8 cellular contexts compared by ENCODE assay signal in genomic region chr12:27524839-27525238, GRCh38. TPM values are rescaled to one million over a fixed set of nuclear protein-coding genes. Genes with fewer than 3 reads are reported as not detected.
DNase-seq lines count a peak whose midpoint lies in the region; ATAC-seq and TF ChIP-seq lines count a peak whose summit lies in the region.

No MANE protein-coding gene starts in this region.

- H3K27me3 ChIP-seq in left ventricle myocardium inferior (ENCODE audit: low read depth) = no peaks in the 10 kb centered on the region

- H3K27ac Mint-ChIP-seq in activated T-cell treated with anti-CD3 and anti-CD28 coated beads, Interleukin-2, amount 50 U/mL, for 72 hours = no peak overlapping the region

- peak overlapping the region; percentile 96 for H3K27ac ChIP-seq in left ventricle myocardium inferior (replicated peaks)

- H3K4me1 ChIP-seq in left ventricle myocardium inferior = peaks cover 82% of the 10 kb centered on the region

- ATAC-seq in activated T-cell treated with anti-CD3 and anti-CD28 coated beads, Interleukin-2, amount 50 U/mL, for 72 hours (replicated peaks in 1 of 2) = no peak
- ATAC-seq in sciatic nerve = peak; percentile 8
- ATAC-seq in HG03280 (IDR thresholded peaks at IDR 0.05; ENCODE audit: unreplicated experiment) = no peak

- no peaks in the 10 kb centered on the region for H3K36me3 Mint-ChIP-seq in activated T-cell treated with anti-CD3 and anti-CD28 coated beads, Interleukin-2, amount 50 U/mL, for 72 hours (ENCODE audit: insufficient read depth in 2 of 2)

- no peak for TF ChIP-seq CTCF in WI38 (IDR thresholded peaks at IDR 0.05; ENCODE audit: low read depth, low read length)
- TF ChIP-seq CTCF in left ventricle myocardium inferior (IDR thresholded peaks at IDR 0.05; ENCODE audit: borderline replicate concordance) = no peak

- H3K27me3 Mint-ChIP-seq in activated T-cell treated with anti-CD3 and anti-CD28 coated beads, Interleukin-2, amount 50 U/mL, for 72 hours (ENCODE audit: low read depth) = peaks cover 39% of the 10 kb centered on the region

- H3K4me3 Mint-ChIP-seq in activated T-cell treated with anti-CD3 and anti-CD28 coated beads, Interleukin-2, amount 50 U/mL, for 72 hours = peak overlapping the region; percentile 93 to 94

- no peak for DNase-seq in activated T-cell treated with anti-CD3 and anti-CD28 coated beads, Interleukin-2, amount 50 U/mL, for 72 hours
- DNase-seq in activated T-cell treated with anti-CD3 and anti-CD28 coated beads for 4 hours (no peak), left ventricle myocardium inferior (no peak), sciatic nerve (ENCODE audit: low spot score) (no peak), AML-193 (lab: John Stamatoyannopoulos, UW) (no peak)
- no peak for DNase-seq in stimulated activated CD4-positive, alpha-beta T cell treated with anti-CD3 and anti-CD28 coated beads, Interleukin-4, amount 100 ng/mL, for 4 hours

- H3K9me3 Mint-ChIP-seq in activated T-cell treated with anti-CD3 and anti-CD28 coated beads, Interleukin-2, amount 50 U/mL, for 72 hours = no peaks in the 10 kb centered on the region

- intact Hi-C loops in left ventricle myocardium inferior (cut with micrococcal nuclease) = loop anchor here (10.0 kb wide), 1 partner anchor 50 kb away; no protein-coding TSS in a partner anchor
- intact Hi-C loops in sciatic nerve (cut with DNase I) = no loop called here

- peak overlapping the region; percentile 82 for H3K4me3 ChIP-seq in WI38 (ENCODE audit: low read depth, low read length)
- H3K4me3 ChIP-seq in left ventricle myocardium inferior = peak overlapping the region; percentile 82

- peaks cover 27% of the 10 kb centered on the region for H3K4me1 Mint-ChIP-seq in activated T-cell treated with anti-CD3 and anti-CD28 coated beads, Interleukin-2, amount 50 U/mL, for 72 hours (ENCODE audit: low read depth)

- no peaks in the 10 kb centered on the region for H3K36me3 ChIP-seq in left ventricle myocardium inferior

- H3K9me3 ChIP-seq in left ventricle myocardium inferior (replicated peaks) = no peaks in the 10 kb centered on the region

RNA-seq across cellular contexts. Expression of gene PPFIBP1, which starts 0.8 kb away (rescaled TPM):
- total RNA-seq in activated T-cell treated with anti-CD3 and anti-CD28 coated beads, Interleukin-2, amount 50 U/mL, for 72 hours = 1 to 10 TPM; 7.5 to 8.1 TPM
- total RNA-seq in left ventricle myocardium inferior = 258 TPM
- 146 TPM for total RNA-seq in sciatic nerve

Comparison
In these comparisons a context has a peak if more than half of its experiments do, and no peak if none do; other contexts are left out.
1. RNA of gene PPFIBP1, which starts 0.8 kb away (total RNA-seq): 258 TPM in left ventricle myocardium inferior (single experiment) and 146 TPM in sciatic nerve (single experiment); 7.5 to 8.1 TPM in activated T-cell treated with anti-CD3 and anti-CD28 coated beads, Interleukin-2, amount 50 U/mL, for 72 hours; every median in the first group is over 10 times any median in the second.